8 cellular contexts compared by ENCODE assay signal in genomic region chr5:91101777-91102379, GRCh38.
DNase-seq lines count a peak whose midpoint lies in the region; ATAC-seq and TF ChIP-seq lines count a peak whose summit lies in the region.

No MANE protein-coding gene starts in this region.

- H3K27ac ChIP-seq in DND-41 (ENCODE audit: low read length) (no peak overlapping the region), thyroid gland (peak overlapping the region; percentile 0 to 48 (median 11))

- intact Hi-C loops in thyroid gland (cut with DNase I) = loop anchor here (5.0 kb wide), 1 partner anchor 285 kb away; no protein-coding TSS in a partner anchor

- DNase-seq in DND-41 = peak; percentile 55
- peak; percentile 80 for DNase-seq in NOMO-1 treated with DMSO at 0.1 percent for 48 hours (lab: John Stamatoyannopoulos, UW; ENCODE audit: unreplicated experiment)
- DNase-seq in activated T-cell treated with anti-CD3 and anti-CD28 coated beads for 4 hours = peak; percentile 10
- peak; percentile 91 for DNase-seq in fibroblast of peridontal ligament (ENCODE audit: extremely low read depth)
- DNase-seq in thyroid gland = peak; percentile 72 to 79

- H3K27ac Mint-ChIP-seq in nephron = peak overlapping the region; percentile 15 to 70 (median 59)

- H3K4me1 ChIP-seq in DND-41 (ENCODE audit: insufficient read depth, low read length) (no peaks in the 10 kb centered on the region), thyroid gland (peaks cover 9 to 11% of the 10 kb centered on the region in 2 donors)

- no peaks in the 10 kb centered on the region for H4K20me1 ChIP-seq in DND-41 (ENCODE audit: insufficient read depth, low read length)

- H3K36me3 ChIP-seq in DND-41 (ENCODE audit: insufficient read depth, low read length) (no peaks in the 10 kb centered on the region), thyroid gland (no peaks in the 10 kb centered on the region)

- WGBS in thyroid gland, 2 donors = 36 to 40% methylated on average over 7 of the region's 7 CpGs

- peak; percentile 70 for TF ChIP-seq CTCF in DND-41 (IDR thresholded peaks at IDR 0.05; ENCODE audit: borderline replicate concordance, extremely low read depth, low read length, poor library complexity, severe bottlenecking)
- TF ChIP-seq CTCF in nephron (IDR thresholded peaks at IDR 0.05; ENCODE audit: unreplicated experiment in 3 of 3) = peak; percentile 59 to 77 (median 72)
- peak; percentile 40 to 96 (median 79) for TF ChIP-seq CTCF in thyroid gland (IDR thresholded peaks at IDR 0.05)

- peaks cover 11% of the 10 kb centered on the region for H3K27me3 ChIP-seq in DND-41 (ENCODE audit: insufficient read depth, low read length, poor library complexity)
- no peaks in the 10 kb centered on the region for H3K27me3 ChIP-seq in thyroid gland

- H3K9ac ChIP-seq in DND-41 (ENCODE audit: low read depth, low read length) = no peak overlapping the region

- H3K79me2 ChIP-seq in DND-41 (ENCODE audit: insufficient read depth, low read length) = no peaks in the 10 kb centered on the region

- H2AFZ ChIP-seq in DND-41 (ENCODE audit: low read depth, low read length) = no peak overlapping the region

- TF ChIP-seq POLR2A in thyroid gland (IDR thresholded peaks at IDR 0.05) = no peak

- peaks cover 16% of the 10 kb centered on the region for H3K4me1 Mint-ChIP-seq in nephron

- H3K9me3 Mint-ChIP-seq in nephron = peaks cover 10% of the 10 kb centered on the region

- ATAC-seq in DND-41 (ENCODE audit: insufficient read depth, low read depth) (peak; percentile 98), GM21381 (IDR thresholded peaks at IDR 0.05; ENCODE audit: unreplicated experiment) (peak; percentile 95), HG03575 (IDR thresholded peaks at IDR 0.05; ENCODE audit: extremely low read depth, insufficient number of reproducible peaks, low FRiP score, unreplicated experiment) (peak; percentile 86)

- no peaks in the 10 kb centered on the region for H3K27me3 Mint-ChIP-seq in nephron (ENCODE audit: low read depth)

- peaks cover 27% of the 10 kb centered on the region for H3K36me3 Mint-ChIP-seq in nephron (ENCODE audit: low read depth)

- no peaks in the 10 kb centered on the region for H3K9me3 ChIP-seq in DND-41 (ENCODE audit: insufficient read depth, low read length, severe bottlenecking)
- H3K9me3 ChIP-seq in thyroid gland = no peaks in the 10 kb centered on the region

- H3K4me3 ChIP-seq in DND-41 (ENCODE audit: low read depth in 1 of 2, low read length in 2 of 2) (no peak overlapping the region), thyroid gland (replicated peaks in 1 of 3) (no peak overlapping the region)

- H3K4me3 Mint-ChIP-seq in nephron = no peak overlapping the region

- H3K4me2 ChIP-seq in DND-41 (ENCODE audit: insufficient read depth, low read length) = no peak overlapping the region

Comparison
In these comparisons a context has a peak if more than half of its experiments do, and no peak if none do; other contexts are left out.
1. DNase-seq: peak in every context shown above with its lines; median percentile 91 in fibroblast of peridontal ligament; 80 in NOMO-1 treated with DMSO at 0.1 percent for 48 hours; 76 in thyroid gland; 55 in DND-41; 10 in activated T-cell treated with anti-CD3 and anti-CD28 coated beads for 4 hours.